21 cellular contexts compared by ENCODE assay signal in the genomic region with DNA sequence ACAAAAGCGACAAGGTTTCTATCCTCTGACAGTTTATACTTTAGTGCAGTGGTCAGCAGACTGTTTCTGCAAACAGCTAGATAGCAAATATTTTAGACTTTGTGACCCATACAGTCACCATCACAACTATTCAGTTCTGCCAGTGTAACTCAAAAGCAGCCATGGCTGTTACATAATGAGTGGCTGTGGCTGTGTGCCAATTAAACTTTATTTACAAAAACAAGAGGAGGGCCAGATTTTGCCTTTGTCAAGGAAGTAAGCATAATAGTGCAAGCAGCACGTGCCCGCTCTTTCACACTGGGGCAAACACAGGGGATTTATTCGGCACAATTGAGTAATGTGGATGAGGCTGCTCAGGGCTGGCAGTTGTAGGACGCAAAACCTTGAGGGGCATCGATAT.
"Had no signal": no experiment of that assay in that cellular context is flagged by ENCODE, and none has a peak within 500 bp of the region (broad histone marks: within the 10 kb centered on the region; RNA-seq: fewer than 3 reads in every experiment).

No MANE protein-coding gene starts in this region.

- H3K4me1 Mint-ChIP-seq: IgD-negative memory B cell had no signal

- H3K9me3 Mint-ChIP-seq: activated CD8-positive, alpha-beta T cell treated with anti-CD3 and anti-CD28 coated beads for 36 hours; activated naive CD4-positive, alpha-beta T cell treated with anti-CD3 and anti-CD28 coated beads, Interleukin-2, amount 50 U/mL, for 24 hours had no signal

- DNase-seq: activated CD4-positive, alpha-beta T cell treated with anti-CD3 and anti-CD28 coated beads for 4 hours; activated CD8-positive, alpha-beta memory T cell treated with anti-CD3 and anti-CD28 coated beads, Interleukin-2, amount 50 U/mL, for 4 hours; activated CD8-positive, alpha-beta T cell treated with anti-CD3 and anti-CD28 coated beads for 36 hours; activated naive CD4-positive, alpha-beta T cell; activated T-cell treated with anti-CD3 and anti-CD28 coated beads, Interleukin-2, amount 50 U/mL, for 72 hours; aorta; caudate nucleus; colonic mucosa; NCI-H1092 treated with DMSO at 0.1 percent for 48 hours; NCI-H1417 treated with DMSO at 0.1 percent for 48 hours; NCI-H2029 treated with DMSO at 0.1 percent for 48 hours; NCI-H226; NCI-H510A treated with DMSO at 0.1 percent for 48 hours; NCI-H82; PC-3; SHP77 had no signal

- H3K27me3 Mint-ChIP-seq: activated CD8-positive, alpha-beta T cell treated with anti-CD3 and anti-CD28 coated beads for 36 hours; activated naive CD4-positive, alpha-beta T cell treated with anti-CD3 and anti-CD28 coated beads, Interleukin-2, amount 50 U/mL, for 24 hours; IgD-negative memory B cell had no signal

- H3K27ac ChIP-seq: breast epithelium, colonic mucosa, KMS-11 had no signal

- H3K9me3 ChIP-seq: breast epithelium, colonic mucosa had no signal

- H3K36me3 ChIP-seq: breast epithelium, colonic mucosa had no signal

- H3K4me3 Mint-ChIP-seq: activated CD8-positive, alpha-beta T cell treated with anti-CD3 and anti-CD28 coated beads for 36 hours; activated naive CD4-positive, alpha-beta T cell treated with anti-CD3 and anti-CD28 coated beads, Interleukin-2, amount 50 U/mL, for 24 hours; activated T-cell treated with anti-CD3 and anti-CD28 coated beads, Interleukin-2, amount 50 U/mL, for 72 hours; IgD-negative memory B cell; T-helper 1 cell treated with Interleukin-12 subunit alpha and Interleukin-12 subunit beta and Interleukin-4 antibody, amounts not matched to agents 30 μg/mL and 1 μg/mL, for 36 hours had no signal

- H3K4me1 ChIP-seq: breast epithelium, colonic mucosa had no signal

- H3K27me3 ChIP-seq: breast epithelium, colonic mucosa had no signal

- H3K27ac Mint-ChIP-seq: activated CD8-positive, alpha-beta T cell treated with anti-CD3 and anti-CD28 coated beads for 36 hours; activated naive CD4-positive, alpha-beta T cell treated with anti-CD3 and anti-CD28 coated beads, Interleukin-2, amount 50 U/mL, for 24 hours; activated T-cell treated with anti-CD3 and anti-CD28 coated beads, Interleukin-2, amount 50 U/mL, for 72 hours; IgD-negative memory B cell; T-helper 1 cell treated with Interleukin-12 subunit alpha and Interleukin-12 subunit beta and Interleukin-4 antibody, amounts not matched to agents 30 μg/mL and 1 μg/mL, for 36 hours had no signal

- H3K36me3 Mint-ChIP-seq: activated naive CD4-positive, alpha-beta T cell treated with anti-CD3 and anti-CD28 coated beads, Interleukin-2, amount 50 U/mL, for 24 hours; IgD-negative memory B cell had no signal

- H3K4me3 ChIP-seq: breast epithelium, colonic mucosa had no signal
